8 cellular contexts compared by ENCODE assay signal in the genomic region with DNA sequence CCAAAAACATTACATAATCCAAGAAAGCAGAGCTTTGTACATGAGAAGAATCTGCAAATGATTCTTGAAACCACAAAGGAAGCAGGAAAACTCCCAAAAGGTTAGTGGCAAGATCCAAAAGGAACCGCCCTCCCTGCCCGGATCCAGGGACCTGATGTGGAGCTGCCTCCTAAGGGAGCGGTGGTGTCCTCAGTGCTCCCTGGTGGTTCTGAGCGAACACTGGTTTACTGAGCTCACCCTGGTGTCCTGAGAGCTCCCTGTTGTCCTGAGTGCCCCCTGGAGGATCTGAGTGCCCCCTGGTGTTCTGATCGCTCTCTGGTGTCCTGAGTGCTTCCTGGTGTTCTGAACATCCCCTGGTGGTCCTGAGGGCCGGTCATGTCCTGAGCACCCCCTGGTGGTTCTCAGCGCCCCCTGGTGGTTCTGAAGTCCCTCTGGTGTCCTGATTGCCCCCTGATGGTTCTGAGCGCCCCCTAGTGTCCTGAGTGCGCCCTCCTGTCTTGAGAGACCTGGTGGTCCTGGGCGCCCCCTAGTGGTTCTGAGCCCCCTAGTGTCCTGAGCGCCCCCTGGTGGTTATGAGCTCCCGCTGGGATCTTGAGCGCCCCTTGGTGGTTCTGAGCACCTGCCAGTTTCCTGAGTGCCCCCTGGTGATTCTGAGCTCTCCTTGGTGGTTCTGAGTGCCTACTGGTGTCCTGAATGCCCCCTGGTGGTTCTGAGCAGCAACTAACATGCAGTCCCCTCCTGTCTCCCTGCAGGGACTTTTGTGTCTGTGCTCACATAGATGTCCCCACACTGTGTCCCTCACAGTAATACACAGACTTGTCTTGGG.
DNase-seq lines count a peak whose midpoint lies in the region; ATAC-seq, FAIRE-seq and TF ChIP-seq lines count a peak whose summit lies in the region.

No MANE protein-coding gene starts in this region.

- H2BK12ac ChIP-seq in neuronal stem cell (ENCODE audit: low read length): no peak overlapping the region

- H4K91ac ChIP-seq in neuronal stem cell (ENCODE audit: low read depth, low read length, poor library complexity): no peak overlapping the region

- no peak overlapping the region for H3K9ac ChIP-seq in endodermal cell (ENCODE audit: extremely low read depth, low read length, poor library complexity, severe bottlenecking)
- H3K9ac ChIP-seq in neuronal stem cell (ENCODE audit: low read depth, low read length, poor library complexity): no peak overlapping the region

- no peak overlapping the region for H3K18ac ChIP-seq in neuronal stem cell (ENCODE audit: low read length)

- H3K4me3 ChIP-seq in endodermal cell (ENCODE audit: low read length) (peak overlapping the region; percentile 53), small intestine (ENCODE audit: low read depth in 1 of 2, low read length in 2 of 2) (no peak overlapping the region), neuronal stem cell (ENCODE audit: low read length in 2 of 2) (no peak overlapping the region)

- DNase-seq in G401 (ENCODE audit: low spot score) (peak; percentile 8), endodermal cell (peak; percentile 80), small intestine (peak; percentile 43), DMS153 (lab: John Stamatoyannopoulos, UW) (no peak), neuronal stem cell (ENCODE audit: low spot score) (no peak)
- DNase-seq in activated CD4-positive, alpha-beta T cell treated with anti-CD3 and anti-CD28 coated beads, Interleukin-2, amount 50 U/mL, for 24 hours (ENCODE audit: low read depth in 1 of 2, low spot score in 1 of 2): peak; percentile 80 to 96

- H3K4me3 Mint-ChIP-seq in endodermal cell: no peak overlapping the region

- H2BK120ac ChIP-seq in neuronal stem cell (ENCODE audit: low read depth, low read length): no peak overlapping the region

- no peak overlapping the region for H4K8ac ChIP-seq in neuronal stem cell (ENCODE audit: low read depth, low read length)

- H3K36me3 ChIP-seq in endodermal cell (ENCODE audit: control insufficient read depth, insufficient read depth, low read length): no peaks in the 10 kb centered on the region
- H3K36me3 ChIP-seq in small intestine (ENCODE audit: control insufficient read depth in 2 of 2, insufficient read depth in 2 of 2, low read length in 2 of 2): no peaks in the 10 kb centered on the region
- no peaks in the 10 kb centered on the region for H3K36me3 ChIP-seq in neuronal stem cell (replicated peaks in 1 of 2; ENCODE audit: control insufficient read depth in 2 of 2, insufficient read depth in 2 of 2, low read length in 2 of 2)

- H3K4me1 ChIP-seq in endodermal cell (ENCODE audit: control insufficient read depth, insufficient read depth, low read length) (no peaks in the 10 kb centered on the region), small intestine (ENCODE audit: control insufficient read depth in 2 of 2, insufficient read depth in 1 of 2, low read depth in 1 of 2, low read length in 1 of 2) (no peaks in the 10 kb centered on the region), neuronal stem cell (ENCODE audit: control insufficient read depth in 2 of 2, insufficient read depth in 1 of 2, low read depth in 1 of 2, low read length in 2 of 2) (no peaks in the 10 kb centered on the region)

- H3K27ac Mint-ChIP-seq in endodermal cell: no peak overlapping the region

- in situ Hi-C loops in G401 (cut with HindIII; ENCODE audit: low sequenced_read_pairs): no loop called here

- H2AFZ ChIP-seq in neuronal stem cell (ENCODE audit: low read length): no peak overlapping the region

- TF ChIP-seq CTCF in LNCAP (IDR thresholded peaks at IDR 0.05) (peak; percentile 89), endodermal cell (conservative IDR thresholded peaks at IDR 0.05) (peak; percentile 70)

- no peak overlapping the region for H3K14ac ChIP-seq in neuronal stem cell (ENCODE audit: low read length)

- no peak for FAIRE-seq in small intestine (lab: Jason Lieb, UNC)

- no peaks in the 10 kb centered on the region for H3K4me1 Mint-ChIP-seq in endodermal cell

- peaks cover 58% of the 10 kb centered on the region for H3K9me3 Mint-ChIP-seq in endodermal cell

- H3K4me2 ChIP-seq in neuronal stem cell (ENCODE audit: insufficient read depth, low read length, poor library complexity, severe bottlenecking): no peak overlapping the region

- H3K23ac ChIP-seq in neuronal stem cell (ENCODE audit: low read depth, low read length, poor library complexity): no peak overlapping the region

- H3K36me3 Mint-ChIP-seq in endodermal cell (ENCODE audit: low read depth): no peaks in the 10 kb centered on the region

- ATAC-seq in GM21526 (IDR thresholded peaks at IDR 0.05; ENCODE audit: low FRiP score, unreplicated experiment): peak; percentile 79

- 71 to 77% methylated on average over 9 to 13 of the region's 13 CpGs for WGBS in endodermal cell (ENCODE audit: insufficient coverage in 1 of 2, insufficient read length in 1 of 2), 2 experiments
- WGBS in small intestine, 3 donors: 65 to 73% (median 68%) methylated on average over 11 to 13 of the region's 13 CpGs
- no CpG with 5 or more reads among the region's 13 CpGs for WGBS in neuronal stem cell (ENCODE audit: extremely low coverage in 2 of 2, insufficient read length in 2 of 2, insufficient replicate concordance in 1 of 2), 2 donors

- H3K27me3 ChIP-seq in endodermal cell (ENCODE audit: control insufficient read depth, insufficient read depth, low read length, poor library complexity, severe bottlenecking) (no peaks in the 10 kb centered on the region), small intestine (ENCODE audit: control insufficient read depth in 2 of 2, insufficient read depth in 2 of 2, low read length in 2 of 2) (no peaks in the 10 kb centered on the region), neuronal stem cell (ENCODE audit: control insufficient read depth in 3 of 3, insufficient read depth in 3 of 3, low read depth in 1 of 3, low read length in 3 of 3) (no peaks in the 10 kb centered on the region)

- H2BK15ac ChIP-seq in neuronal stem cell (ENCODE audit: low read length): no peak overlapping the region

- H3K27me3 Mint-ChIP-seq in endodermal cell (ENCODE audit: insufficient read depth): no peaks in the 10 kb centered on the region

- H3K27ac ChIP-seq in endodermal cell (ENCODE audit: low read depth, low read length) (no peak overlapping the region), small intestine (ENCODE audit: low read depth in 1 of 2, low read length in 1 of 2) (no peak overlapping the region), neuronal stem cell (replicated peaks; ENCODE audit: low read length) (no peak overlapping the region)

- no peak overlapping the region for H3K4ac ChIP-seq in neuronal stem cell (ENCODE audit: low read length)

- H2BK5ac ChIP-seq in neuronal stem cell (ENCODE audit: low read length): no peak overlapping the region

- H2AK5ac ChIP-seq in neuronal stem cell (ENCODE audit: low read depth, low read length): no peak overlapping the region

- no peaks in the 10 kb centered on the region for H3K79me1 ChIP-seq in neuronal stem cell (ENCODE audit: low read depth, low read length)

- H3K9me3 ChIP-seq in endodermal cell (ENCODE audit: control insufficient read depth, low read length): peaks cover 74% of the 10 kb centered on the region
- peaks cover 1% of the 10 kb centered on the region for H3K9me3 ChIP-seq in small intestine (ENCODE audit: control insufficient read depth, low read depth)
- H3K9me3 ChIP-seq in neuronal stem cell (replicated peaks in 1 of 2; ENCODE audit: control insufficient read depth in 2 of 2, insufficient read depth in 1 of 2, low read depth in 1 of 2, low read length in 2 of 2): peaks cover 0 to 8% of the 10 kb centered on the region in 2 donors

Comparison
In these comparisons a context has a peak if more than half of its experiments do, and no peak if none do; other contexts are left out.
1. DNase-seq: peak in G401 (single experiment), activated CD4-positive, alpha-beta T cell treated with anti-CD3 and anti-CD28 coated beads, Interleukin-2, amount 50 U/mL, for 24 hours (2 of 2), endodermal cell (single experiment) and small intestine (single experiment); none in DMS153 (single experiment) and neuronal stem cell (single experiment).